ENCODE assay signal across 8 cellular contexts in genomic region chr14:54396493-54397335, GRCh38. TPM values are rescaled to one million over a fixed set of nuclear protein-coding genes. Genes with fewer than 3 reads are reported as not detected.
A peak's percentile ranks its signal among the peaks of the same experiment; 100 is the strongest.
DNase-seq lines count a peak whose midpoint lies in the region; ATAC-seq, FAIRE-seq and TF ChIP-seq lines count a peak whose summit lies in the region.

A gene with protein sequence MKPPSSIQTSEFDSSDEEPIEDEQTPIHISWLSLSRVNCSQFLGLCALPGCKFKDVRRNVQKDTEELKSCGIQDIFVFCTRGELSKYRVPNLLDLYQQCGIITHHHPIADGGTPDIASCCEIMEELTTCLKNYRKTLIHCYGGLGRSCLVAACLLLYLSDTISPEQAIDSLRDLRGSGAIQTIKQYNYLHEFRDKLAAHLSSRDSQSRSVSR (plus strand): TSS chr14:54397007. CDS start chr14:54397069, 62 bp downstream.

- peaks cover 5% of the 10 kb centered on the region; the same call in 1 of the 2 replicates for H3K4me1 ChIP-seq in ES-I3 (ENCODE audit: insufficient read depth, low read length)
- peaks cover 11% of the 10 kb centered on the region for H3K4me1 ChIP-seq in RWPE2 (ENCODE audit: insufficient read depth, poor library complexity, severe bottlenecking)

- peaks cover 10% of the 10 kb centered on the region for H3K36me3 Mint-ChIP-seq in activated T-helper 2 cell treated with anti-CD3 and anti-CD28 coated beads, Interferon-gamma antibody, Interleukin-2, Interleukin-4, amounts not matched to agents 10 μg/mL and 5 μg/mL and 100 μg/mL, durations not matched to agents 14 hours and 24 hours and 36 hours (ENCODE audit: low read depth)
- peaks cover 3% of the 10 kb centered on the region for H3K36me3 Mint-ChIP-seq in nephron (ENCODE audit: low read depth)
- peaks cover 2% of the 10 kb centered on the region for H3K36me3 Mint-ChIP-seq in stimulated activated naive CD8-positive, alpha-beta T cell treated with anti-CD3 and anti-CD28 coated beads, Interleukin-15, Interleukin-2, amounts not matched to agents 100 ng/mL and 50 ng/mL, for 24 hours (ENCODE audit: low read depth)

- peak within 1 kb of the TSS; percentile 87 for H3K4me3 Mint-ChIP-seq in activated T-helper 2 cell treated with anti-CD3 and anti-CD28 coated beads, Interferon-gamma antibody, Interleukin-2, Interleukin-4, amounts not matched to agents 10 μg/mL and 5 μg/mL and 100 μg/mL, durations not matched to agents 14 hours and 24 hours and 36 hours (ENCODE audit: low read depth)
- peak within 1 kb of the TSS; percentile 82 to 87 (median 85) for H3K4me3 Mint-ChIP-seq in nephron
- H3K4me3 Mint-ChIP-seq in stimulated activated naive CD8-positive, alpha-beta T cell treated with anti-CD3 and anti-CD28 coated beads, Interleukin-15, Interleukin-2, amounts not matched to agents 100 ng/mL and 50 ng/mL, for 24 hours, result peak within 1 kb of the TSS; percentile 89

- no peaks in the 10 kb centered on the region for H3K27me3 ChIP-seq in RWPE2 (ENCODE audit: insufficient read depth, poor library complexity, severe bottlenecking)

- H3K27ac Mint-ChIP-seq in activated T-helper 2 cell treated with anti-CD3 and anti-CD28 coated beads, Interferon-gamma antibody, Interleukin-2, Interleukin-4, amounts not matched to agents 10 μg/mL and 5 μg/mL and 100 μg/mL, durations not matched to agents 14 hours and 24 hours and 36 hours, result peak within 1 kb of the TSS; percentile 81
- peak within 1 kb of the TSS in 2 of 3 experiments; percentile 7 to 10 for H3K27ac Mint-ChIP-seq in nephron
- H3K27ac Mint-ChIP-seq in stimulated activated naive CD8-positive, alpha-beta T cell treated with anti-CD3 and anti-CD28 coated beads, Interleukin-15, Interleukin-2, amounts not matched to agents 100 ng/mL and 50 ng/mL, for 24 hours, result peak within 1 kb of the TSS; percentile 87

- no peaks in the 10 kb centered on the region for H3K27me3 Mint-ChIP-seq in activated T-helper 2 cell treated with anti-CD3 and anti-CD28 coated beads, Interferon-gamma antibody, Interleukin-2, Interleukin-4, amounts not matched to agents 10 μg/mL and 5 μg/mL and 100 μg/mL, durations not matched to agents 14 hours and 24 hours and 36 hours (ENCODE audit: low read depth)
- H3K27me3 Mint-ChIP-seq in nephron (ENCODE audit: low read depth), result no peaks in the 10 kb centered on the region
- H3K27me3 Mint-ChIP-seq in stimulated activated naive CD8-positive, alpha-beta T cell treated with anti-CD3 and anti-CD28 coated beads, Interleukin-15, Interleukin-2, amounts not matched to agents 100 ng/mL and 50 ng/mL, for 24 hours, result no peaks in the 10 kb centered on the region

- peak within 1 kb of the TSS; percentile 13 for H3K27ac ChIP-seq in RWPE2 (ENCODE audit: poor library complexity, severe bottlenecking)

- DNase-seq in H54 (ENCODE audit: insufficient read length, low spot score) (peak; percentile 88), LoVo (ENCODE audit: low spot score) (peak; percentile 99), RWPE2 (ENCODE audit: low spot score) (peak; percentile 99), fibroblast of pulmonary artery (ENCODE audit: low read depth) (peak; percentile 99)
- peak; percentile 98 for DNase-seq in activated T-helper 2 cell treated with anti-CD3 and anti-CD28 coated beads, Interferon-gamma antibody, Interleukin-2, Interleukin-4, amounts not matched to agents 10 μg/mL and 5 μg/mL and 100 μg/mL, durations not matched to agents 14 hours and 24 hours and 36 hours (ENCODE audit: low spot score)

- TF ChIP-seq CTCF in RWPE2 (IDR thresholded peaks at IDR 0.05; ENCODE audit: poor library complexity, severe bottlenecking) (peak; percentile 58), fibroblast of pulmonary artery (IDR thresholded peaks at IDR 0.05; ENCODE audit: low read length, missing control alignments) (peak; percentile 16), nephron (IDR thresholded peaks at IDR 0.05; ENCODE audit: unreplicated experiment in 3 of 3) (peak; percentile 33 to 52 (median 40))

- peak within 1 kb of the TSS; percentile 60 for H3K4me3 ChIP-seq in RWPE2 (ENCODE audit: severe bottlenecking)
- H3K4me3 ChIP-seq in fibroblast of pulmonary artery (replicated peaks; ENCODE audit: low read depth, low read length), result peak within 1 kb of the TSS; percentile 81

- peak; percentile 98 for ATAC-seq in RWPE2 (ENCODE audit: low read depth)

- no peaks in the 10 kb centered on the region for H3K9me3 Mint-ChIP-seq in activated T-helper 2 cell treated with anti-CD3 and anti-CD28 coated beads, Interferon-gamma antibody, Interleukin-2, Interleukin-4, amounts not matched to agents 10 μg/mL and 5 μg/mL and 100 μg/mL, durations not matched to agents 14 hours and 24 hours and 36 hours
- H3K9me3 Mint-ChIP-seq in nephron, result peaks cover 4% of the 10 kb centered on the region
- no peaks in the 10 kb centered on the region for H3K9me3 Mint-ChIP-seq in stimulated activated naive CD8-positive, alpha-beta T cell treated with anti-CD3 and anti-CD28 coated beads, Interleukin-15, Interleukin-2, amounts not matched to agents 100 ng/mL and 50 ng/mL, for 24 hours

- TF ChIP-seq POLR2A in H54 (IDR thresholded peaks at IDR 0.05; ENCODE audit: low read depth, low read length), result peak; percentile 96

- H3K9me3 ChIP-seq in ES-I3 (ENCODE audit: control insufficient read depth, insufficient read depth, low read length) (no peaks in the 10 kb centered on the region), RWPE2 (ENCODE audit: severe bottlenecking) (no peaks in the 10 kb centered on the region)

- peak; percentile 93 for FAIRE-seq in H54 (lab: Jason Lieb, UNC)

- H3K36me3 ChIP-seq in ES-I3 (ENCODE audit: insufficient read depth, low read length), result peaks cover 4% of the 10 kb centered on the region; the same call in 1 of the 2 replicates
- peaks cover 20% of the 10 kb centered on the region for H3K36me3 ChIP-seq in RWPE2 (ENCODE audit: low read depth)

- H3K9ac ChIP-seq in ES-I3 (ENCODE audit: low read depth, low read length), result peak within 1 kb of the TSS; percentile 73

- intact Hi-C loops in activated T-helper 2 cell treated with anti-CD3 and anti-CD28 coated beads, Interferon-gamma antibody, Interleukin-2, Interleukin-4, amounts not matched to agents 10 μg/mL and 5 μg/mL and 100 μg/mL, durations not matched to agents 14 hours and 24 hours and 36 hours (cut with micrococcal nuclease), result loop anchor here (1.0 to 2.0 kb wide), 4 partner anchors 39 to 171 kb away; partner anchors contain the start of genes CGRRF1, GMFB and SAMD4A

- H3K4me1 Mint-ChIP-seq in activated T-helper 2 cell treated with anti-CD3 and anti-CD28 coated beads, Interferon-gamma antibody, Interleukin-2, Interleukin-4, amounts not matched to agents 10 μg/mL and 5 μg/mL and 100 μg/mL, durations not matched to agents 14 hours and 24 hours and 36 hours (ENCODE audit: low read depth), result peaks cover 26% of the 10 kb centered on the region
- H3K4me1 Mint-ChIP-seq in nephron, result peaks cover 26% of the 10 kb centered on the region
- peaks cover 20% of the 10 kb centered on the region for H3K4me1 Mint-ChIP-seq in stimulated activated naive CD8-positive, alpha-beta T cell treated with anti-CD3 and anti-CD28 coated beads, Interleukin-15, Interleukin-2, amounts not matched to agents 100 ng/mL and 50 ng/mL, for 24 hours (ENCODE audit: low read depth)

RNA-seq across cellular contexts. Expression of the gene that starts here (rescaled TPM):
- total RNA-seq in activated T-helper 2 cell treated with anti-CD3 and anti-CD28 coated beads, Interferon-gamma antibody, Interleukin-2, Interleukin-4, amounts not matched to agents 10 μg/mL and 5 μg/mL and 100 μg/mL, durations not matched to agents 14 hours and 24 hours and 36 hours, result 53.4 and 57.5 TPM in 2 replicates

Comparison
In these comparisons a context has a peak if more than half of its experiments do, and no peak if none do; other contexts are left out.
1. Peak in every context shown above with its lines: DNase-seq, ATAC-seq, H3K4me3 ChIP-seq and H3K27ac ChIP-seq.
2. H3K27ac Mint-ChIP-seq: peak in every context shown above with its lines; median percentile 87 in stimulated activated naive CD8-positive, alpha-beta T cell treated with anti-CD3 and anti-CD28 coated beads, Interleukin-15, Interleukin-2, amounts not matched to agents 100 ng/mL and 50 ng/mL, for 24 hours; 81 in activated T-helper 2 cell treated with anti-CD3 and anti-CD28 coated beads, Interferon-gamma antibody, Interleukin-2, Interleukin-4, amounts not matched to agents 10 μg/mL and 5 μg/mL and 100 μg/mL, durations not matched to agents 14 hours and 24 hours and 36 hours; 8 in nephron.